34 cellular contexts compared by ENCODE assay signal in the genomic region with DNA sequence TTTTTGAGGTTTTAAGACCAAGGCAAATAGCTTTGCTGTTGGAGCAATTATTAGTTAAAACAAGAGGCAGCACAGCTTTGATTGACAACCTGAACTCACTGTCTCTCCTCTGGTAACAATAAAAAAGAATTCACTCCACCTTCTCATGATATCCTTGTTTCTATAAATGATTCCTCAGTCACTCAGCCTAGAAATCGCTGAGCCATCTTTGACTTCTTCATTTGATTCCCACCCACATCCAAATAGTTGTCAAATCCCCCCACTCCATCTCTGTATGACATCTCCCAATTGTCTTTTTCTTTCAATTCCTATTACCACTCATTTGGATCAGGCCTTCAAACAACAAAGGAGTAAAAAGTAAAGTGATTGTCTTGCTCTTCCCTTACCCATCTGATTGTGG.
"Had no signal": no experiment of that assay in that cellular context is flagged by ENCODE, and none has a peak within 500 bp of the region (broad histone marks: within the 10 kb centered on the region; RNA-seq: fewer than 3 reads in every experiment).

No MANE protein-coding gene starts in this region.

- H3K4me1 ChIP-seq: adrenal gland, body of pancreas, breast epithelium had no signal

- H3K9me3 ChIP-seq: adrenal gland, body of pancreas, breast epithelium had no signal

- H3K4me3 Mint-ChIP-seq: activated B cell treated with CpG ODN at 0.5 μM for 24 hours; activated CD4-positive, alpha-beta memory T cell treated with anti-CD3 and anti-CD28 coated beads, Interleukin-2, amount 10 ng/mL, durations not matched to agents 7 days and 5 days; activated CD4-positive, alpha-beta T cell treated with anti-CD3 and anti-CD28 coated beads, Interleukin-2, amount 10 ng/mL, durations not matched to agents 7 days and 5 days; activated CD8-positive, alpha-beta memory T cell treated with anti-CD3 and anti-CD28 coated beads, Interleukin-2, amount 10 ng/mL, durations not matched to agents 7 days and 5 days; activated CD8-positive, alpha-beta T cell treated with anti-CD3 and anti-CD28 coated beads, Interleukin-2, amount 10 ng/mL, durations not matched to agents 7 days and 5 days; activated naive CD4-positive, alpha-beta T cell treated with anti-CD3 and anti-CD28 coated beads for 36 hours; activated naive CD8-positive, alpha-beta T cell treated with anti-CD3 and anti-CD28 coated beads for 36 hours; activated T-cell treated with anti-CD3 and anti-CD28 coated beads, Interleukin-2, amount 50 U/mL, for 24 hours; central memory CD8-positive, alpha-beta T cell; T-helper 1 cell treated with Interleukin-12 subunit alpha and Interleukin-12 subunit beta and Interleukin-4 antibody, amounts not matched to agents 30 μg/mL and 1 μg/mL, for 36 hours; T-helper 2 cell treated with Interferon-gamma antibody and Interleukin-4, amounts not matched to agents 5 μg/mL and 100 μg/mL, for 36 hours had no signal

- FAIRE-seq: astrocyte, TTC549 had no signal

- H3K4me3 ChIP-seq: adrenal gland, body of pancreas, breast epithelium had no signal

- DNase-seq: activated B cell treated with CpG ODN at 0.5 μM for 24 hours; activated CD4-positive, alpha-beta memory T cell treated with anti-CD3 and anti-CD28 coated beads, Interleukin-2, amount 10 ng/mL, durations not matched to agents 7 days and 5 days; activated CD4-positive, alpha-beta T cell treated with anti-CD3 and anti-CD28 coated beads for 4 hours; activated CD4-positive, alpha-beta T cell treated with anti-CD3 and anti-CD28 coated beads, Interleukin-2, amount 10 ng/mL, durations not matched to agents 7 days and 5 days; activated CD4-positive, alpha-beta T cell treated with anti-CD3 and anti-CD28 coated beads, Interleukin-2, amount 50 U/mL, for 48 hours; activated CD4-positive, CD25-positive, alpha-beta regulatory T cell treated with anti-CD3 and anti-CD28 coated beads, Interleukin-2, amount 50 U/mL, for 72 hours; activated CD8-positive, alpha-beta memory T cell treated with anti-CD3 and anti-CD28 coated beads for 24 hours; activated CD8-positive, alpha-beta memory T cell treated with anti-CD3 and anti-CD28 coated beads, Interleukin-2, amount 10 ng/mL, durations not matched to agents 7 days and 5 days; activated CD8-positive, alpha-beta memory T cell treated with anti-CD3 and anti-CD28 coated beads, Interleukin-2, amount 50 U/mL, for 48 hours; activated CD8-positive, alpha-beta T cell treated with anti-CD3 and anti-CD28 coated beads, Interleukin-2, amount 10 ng/mL, durations not matched to agents 7 days and 5 days; activated effector memory CD4-positive, alpha-beta T cell treated with anti-CD3 and anti-CD28 coated beads, Interleukin-2, amount 50 U/mL, for 16 hours; activated gamma-delta T cell treated with Interleukin-2 at 50 U/mL for 16 hours; activated naive CD4-positive, alpha-beta T cell; activated naive CD4-positive, alpha-beta T cell treated with anti-CD3 and anti-CD28 coated beads for 36 hours; activated naive CD4-positive, alpha-beta T cell treated with anti-CD3 and anti-CD28 coated beads, Interleukin-2, amount 50 U/mL, for 16 hours; activated naive CD8-positive, alpha-beta T cell treated with anti-CD3 and anti-CD28 coated beads for 36 hours; activated T-cell treated with anti-CD3 and anti-CD28 coated beads, Interleukin-2, amount 50 U/mL, for 24 hours; activated T-cell treated with anti-CD3 and anti-CD28 coated beads, Interleukin-2, amount 50 U/mL, for 48 hours; adrenal gland; amniotic stem cell; aorta; body of pancreas; brain microvascular endothelial cell; cerebellar nuclear complex; T-helper 1 cell; T-helper 9 cell had no signal

- H3K27me3 ChIP-seq: adrenal gland, body of pancreas, brain microvascular endothelial cell, breast epithelium had no signal

- H3K36me3 ChIP-seq: adrenal gland, brain microvascular endothelial cell, breast epithelium had no signal

- H3K36me3 Mint-ChIP-seq: activated CD8-positive, alpha-beta memory T cell treated with anti-CD3 and anti-CD28 coated beads, Interleukin-2, amount 10 ng/mL, durations not matched to agents 7 days and 5 days; activated naive CD4-positive, alpha-beta T cell treated with anti-CD3 and anti-CD28 coated beads, Interleukin-2, amount 50 U/mL, for 72 hours; activated naive CD8-positive, alpha-beta T cell treated with anti-CD3 and anti-CD28 coated beads for 36 hours had no signal

- H3K27ac Mint-ChIP-seq: activated B cell treated with CpG ODN at 0.5 μM for 24 hours; activated CD4-positive, alpha-beta memory T cell treated with anti-CD3 and anti-CD28 coated beads, Interleukin-2, amount 10 ng/mL, durations not matched to agents 7 days and 5 days; activated CD4-positive, alpha-beta T cell treated with anti-CD3 and anti-CD28 coated beads, Interleukin-2, amount 10 ng/mL, durations not matched to agents 7 days and 5 days; activated CD8-positive, alpha-beta memory T cell treated with anti-CD3 and anti-CD28 coated beads, Interleukin-2, amount 10 ng/mL, durations not matched to agents 7 days and 5 days; activated CD8-positive, alpha-beta T cell treated with anti-CD3 and anti-CD28 coated beads, Interleukin-2, amount 10 ng/mL, durations not matched to agents 7 days and 5 days; activated naive CD4-positive, alpha-beta T cell treated with anti-CD3 and anti-CD28 coated beads for 36 hours; activated naive CD4-positive, alpha-beta T cell treated with anti-CD3 and anti-CD28 coated beads, Interleukin-2, amount 50 U/mL, for 72 hours; activated naive CD8-positive, alpha-beta T cell treated with anti-CD3 and anti-CD28 coated beads for 36 hours; activated T-cell treated with anti-CD3 and anti-CD28 coated beads, Interleukin-2, amount 50 U/mL, for 24 hours; T-helper 1 cell treated with Interleukin-12 subunit alpha and Interleukin-12 subunit beta and Interleukin-4 antibody, amounts not matched to agents 30 μg/mL and 1 μg/mL, for 36 hours; T-helper 2 cell treated with Interferon-gamma antibody and Interleukin-4, amounts not matched to agents 5 μg/mL and 100 μg/mL, for 36 hours had no signal

- ATAC-seq: activated CD8-positive, alpha-beta memory T cell treated with anti-CD3 and anti-CD28 coated beads, Interleukin-2, amount 10 ng/mL, durations not matched to agents 7 days and 5 days; activated CD8-positive, alpha-beta T cell treated with anti-CD3 and anti-CD28 coated beads, Interleukin-2, amount 10 ng/mL, durations not matched to agents 7 days and 5 days; activated naive CD4-positive, alpha-beta T cell treated with anti-CD3 and anti-CD28 coated beads, Interleukin-2, amount 50 U/mL, for 72 hours; body of pancreas had no signal

- H3K9me3 Mint-ChIP-seq: activated B cell treated with CpG ODN at 0.5 μM for 24 hours; activated CD4-positive, alpha-beta memory T cell treated with anti-CD3 and anti-CD28 coated beads, Interleukin-2, amount 10 ng/mL, durations not matched to agents 7 days and 5 days; activated CD4-positive, alpha-beta T cell treated with anti-CD3 and anti-CD28 coated beads, Interleukin-2, amount 10 ng/mL, durations not matched to agents 7 days and 5 days; activated naive CD4-positive, alpha-beta T cell treated with anti-CD3 and anti-CD28 coated beads for 36 hours; activated naive CD4-positive, alpha-beta T cell treated with anti-CD3 and anti-CD28 coated beads, Interleukin-2, amount 50 U/mL, for 72 hours; activated naive CD8-positive, alpha-beta T cell treated with anti-CD3 and anti-CD28 coated beads for 36 hours; activated T-cell treated with anti-CD3 and anti-CD28 coated beads, Interleukin-2, amount 50 U/mL, for 24 hours; central memory CD8-positive, alpha-beta T cell; T-helper 1 cell treated with Interleukin-12 subunit alpha and Interleukin-12 subunit beta and Interleukin-4 antibody, amounts not matched to agents 30 μg/mL and 1 μg/mL, for 36 hours; T-helper 2 cell treated with Interferon-gamma antibody and Interleukin-4, amounts not matched to agents 5 μg/mL and 100 μg/mL, for 36 hours had no signal

- H3K4me1 Mint-ChIP-seq: activated B cell treated with CpG ODN at 0.5 μM for 24 hours; activated CD4-positive, alpha-beta memory T cell treated with anti-CD3 and anti-CD28 coated beads, Interleukin-2, amount 10 ng/mL, durations not matched to agents 7 days and 5 days; central memory CD8-positive, alpha-beta T cell had no signal

- H3K27me3 Mint-ChIP-seq: activated B cell treated with CpG ODN at 0.5 μM for 24 hours; activated CD4-positive, alpha-beta T cell treated with anti-CD3 and anti-CD28 coated beads, Interleukin-2, amount 10 ng/mL, durations not matched to agents 7 days and 5 days; activated CD8-positive, alpha-beta memory T cell treated with anti-CD3 and anti-CD28 coated beads, Interleukin-2, amount 10 ng/mL, durations not matched to agents 7 days and 5 days; activated naive CD8-positive, alpha-beta T cell treated with anti-CD3 and anti-CD28 coated beads for 36 hours; central memory CD8-positive, alpha-beta T cell had no signal

- H3K27ac ChIP-seq: adrenal gland, body of pancreas, brain microvascular endothelial cell, breast epithelium, VCaP had no signal
